ENCODE assay signal across 9 cellular contexts in genomic region chr1:244861683-244862082, GRCh38. TPM values are rescaled to one million over a fixed set of nuclear protein-coding genes. Genes with fewer than 3 reads are reported as not detected.
A peak's percentile ranks its signal among the peaks of the same experiment; 100 is the strongest.
DNase-seq lines count a peak whose midpoint lies in the region; ATAC-seq and TF ChIP-seq lines count a peak whose summit lies in the region.
"Had no signal": no experiment of that assay in that cellular context is flagged by ENCODE, and none has a peak within 500 bp of the region (broad histone marks: within the 10 kb centered on the region; RNA-seq: fewer than 3 reads in every experiment).

No MANE protein-coding gene starts in this region.

- H3K4me3 Mint-ChIP-seq in stimulated activated memory B cell treated with anti-CD40 and anti-IgM and Interleukin-4, amounts not matched to agents 10 μg/mL and 1 μg/mL and 100 μg/mL, for 72 hours: peak overlapping the region; percentile 79

- TF ChIP-seq CTCF in WERI-Rb-1 (IDR thresholded peaks at IDR 0.05; ENCODE audit: low read depth, low read length): no peak

- peak overlapping the region; percentile 100 for H3K27ac Mint-ChIP-seq in stimulated activated memory B cell treated with anti-CD40 and anti-IgM and Interleukin-4, amounts not matched to agents 10 μg/mL and 1 μg/mL and 100 μg/mL, for 72 hours

- peaks cover 5% of the 10 kb centered on the region for H3K4me1 ChIP-seq in right cardiac atrium (ENCODE audit: control insufficient read depth, insufficient read depth, low read length)

- peaks cover 52% of the 10 kb centered on the region for H3K4me1 Mint-ChIP-seq in stimulated activated memory B cell treated with anti-CD40 and anti-IgM and Interleukin-4, amounts not matched to agents 10 μg/mL and 1 μg/mL and 100 μg/mL, for 72 hours

- H3K4me3 ChIP-seq in WERI-Rb-1 (ENCODE audit: low read depth, low read length): peak overlapping the region; percentile 99
- H3K4me3 ChIP-seq in right cardiac atrium (ENCODE audit: low read length): peak overlapping the region; percentile 90

- H3K9me3 ChIP-seq in WERI-Rb-1 (ENCODE audit: severe bottlenecking): no peaks in the 10 kb centered on the region
- H3K9me3 ChIP-seq in right cardiac atrium (ENCODE audit: control insufficient read depth, low read length): no peaks in the 10 kb centered on the region

- H3K9me3 Mint-ChIP-seq in stimulated activated memory B cell treated with anti-CD40 and anti-IgM and Interleukin-4, amounts not matched to agents 10 μg/mL and 1 μg/mL and 100 μg/mL, for 72 hours: no peaks in the 10 kb centered on the region

- no peaks in the 10 kb centered on the region for H3K27me3 Mint-ChIP-seq in stimulated activated memory B cell treated with anti-CD40 and anti-IgM and Interleukin-4, amounts not matched to agents 10 μg/mL and 1 μg/mL and 100 μg/mL, for 72 hours

- no peak for ATAC-seq in right cardiac atrium
- ATAC-seq in stimulated activated memory B cell treated with anti-CD40 and anti-IgM and Interleukin-4, amounts not matched to agents 10 μg/mL and 1 μg/mL and 100 μg/mL, for 72 hours: no peak

- WGBS in right cardiac atrium: 3% methylated on average over 2 of the region's 2 CpGs

- intact Hi-C loops in right cardiac atrium (cut with DNase I): loop anchor here (2.0 to 10.0 kb wide), 7 partner anchors 23 to 183 kb away; partner anchors contain the start of gene COX20 (in 1 of the 4)

- H3K27ac ChIP-seq in WERI-Rb-1 (no peak overlapping the region; the same call in 1 of the 2 replicates), right cardiac atrium (ENCODE audit: low read length) (no peak overlapping the region)

- DNase-seq in DMS 273 (lab: John Stamatoyannopoulos, UW; ENCODE audit: unreplicated experiment): peak; percentile 27
- DNase-seq in DMS 273 treated with DMSO at 0.1 percent for 48 hours (lab: John Stamatoyannopoulos, UW): no peak
- no peak for DNase-seq in WERI-Rb-1
- no peak for DNase-seq in right cardiac atrium
- DNase-seq in GOT3 (lab: John Stamatoyannopoulos, UW): no peak
- DNase-seq in stimulated activated CD4-positive, alpha-beta T cell treated with anti-CD3 and anti-CD28 coated beads, Interleukin-12 subunit alpha, Interleukin-12 subunit beta, amount 100 ng/mL, for 4 hours: no peak
- no peak for DNase-seq in H4 (ENCODE audit: low spot score)
- DNase-seq: NCI-H1105 treated with DMSO at 0.1 percent for 48 hours had no signal

- peaks cover 58% of the 10 kb centered on the region for H3K36me3 Mint-ChIP-seq in stimulated activated memory B cell treated with anti-CD40 and anti-IgM and Interleukin-4, amounts not matched to agents 10 μg/mL and 1 μg/mL and 100 μg/mL, for 72 hours

- H3K36me3 ChIP-seq in WERI-Rb-1: peaks cover 71% of the 10 kb centered on the region

- H3K27me3 ChIP-seq in WERI-Rb-1 (ENCODE audit: insufficient read depth, low read depth, severe bottlenecking) (no peaks in the 10 kb centered on the region), right cardiac atrium (ENCODE audit: control insufficient read depth, insufficient read depth) (no peaks in the 10 kb centered on the region)

RNA-seq across cellular contexts. Expression of gene HNRNPU, which starts 2.7 kb away (rescaled TPM):
- total RNA-seq in right cardiac atrium: 100 to 1,000 TPM; 180 to 194 (median 184) TPM
- 112 TPM for polyA plus RNA-seq in right cardiac atrium
- 255 and 288 TPM in 2 replicates for total RNA-seq in H4 (2014; rRNA removed; shearing (Covaris generic))

RNA-seq across cellular contexts. Expression of gene COX20, which starts 26.2 kb away (rescaled TPM):
- 10 to 100 TPM; 57.8 to 68.5 (median 63.0) TPM for total RNA-seq in right cardiac atrium
- polyA plus RNA-seq in right cardiac atrium: 121 TPM
- total RNA-seq in H4 (2014; rRNA removed; shearing (Covaris generic)): 58.4 and 71.7 TPM in 2 replicates
